In the genomic region with DNA sequence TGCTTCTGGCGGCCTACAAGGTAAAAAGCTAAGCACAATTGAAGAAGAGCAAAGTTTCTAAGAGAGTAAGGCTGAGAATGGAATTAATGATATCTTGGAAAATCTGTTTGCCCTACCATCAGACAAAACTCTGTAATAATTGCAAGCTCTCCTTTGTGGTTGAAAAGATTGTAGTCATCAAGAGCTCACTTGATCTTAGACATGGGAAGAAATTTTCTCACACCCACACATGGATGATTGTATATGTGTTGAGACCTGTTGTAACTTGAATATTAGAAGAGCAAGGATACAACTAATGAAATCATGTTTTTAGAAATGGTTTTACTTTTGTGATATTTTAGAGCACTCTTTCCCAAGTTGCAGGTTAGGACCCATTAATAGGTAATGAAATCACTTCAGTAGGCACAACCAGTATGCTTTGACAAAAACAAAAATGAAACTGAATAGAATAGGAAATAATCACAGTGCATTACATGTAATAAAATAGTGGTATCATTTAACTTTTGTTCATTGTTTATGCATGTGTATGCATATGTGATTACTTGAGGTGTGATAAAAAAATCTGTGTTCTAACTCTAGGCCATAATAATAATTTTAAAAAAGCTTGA, we compare ENCODE assay signal across 12 cellular contexts. TPM values are rescaled to one million over a fixed set of nuclear protein-coding genes. Genes with fewer than 3 reads are reported as not detected.
DNase-seq lines count a peak whose midpoint lies in the region; ATAC-seq, FAIRE-seq and TF ChIP-seq lines count a peak whose summit lies in the region.
"Had no signal": no experiment of that assay in that cellular context is flagged by ENCODE, and none has a peak within 500 bp of the region (broad histone marks: within the 10 kb centered on the region; RNA-seq: fewer than 3 reads in every experiment).

No MANE protein-coding gene starts in this region.

- peak; percentile 79 for FAIRE-seq in astrocyte (lab: Jason Lieb, UNC)

- H2AFZ ChIP-seq in astrocyte (ENCODE audit: low read depth, low read length), result no peak overlapping the region

- DNase-seq in astrocyte (ENCODE audit: low read depth), result peak; percentile 95
- DNase-seq in type B pancreatic cell (ENCODE audit: extremely low spot score, unreplicated experiment), result no peak
- DNase-seq in DMS53 (lab: John Stamatoyannopoulos, UW), result no peak
- DNase-seq in NCI-H748 (lab: John Stamatoyannopoulos, UW; ENCODE audit: unreplicated experiment), result no peak
- DNase-seq: activated CD4-positive, alpha-beta T cell treated with anti-CD3 and anti-CD28 coated beads, Interleukin-2, amount 50 U/mL, for 48 hours; colonic mucosa; mesendoderm; NCI-H82 had no signal

- H3K27ac ChIP-seq in astrocyte (ENCODE audit: low read depth, low read length), result peak overlapping the region; percentile 94

- no peaks in the 10 kb centered on the region for H3K36me3 ChIP-seq in astrocyte (ENCODE audit: insufficient read depth, low read length)
- H3K36me3 ChIP-seq: colonic mucosa had no signal

- peaks cover 93% of the 10 kb centered on the region for H3K79me2 ChIP-seq in astrocyte (ENCODE audit: insufficient read depth, low read length)

- H3K9me3 Mint-ChIP-seq in astrocyte (ENCODE audit: unreplicated experiment) (no peaks in the 10 kb centered on the region), nephron (no peaks in the 10 kb centered on the region), type B pancreatic cell (no peaks in the 10 kb centered on the region)

- H3K4me1 Mint-ChIP-seq in astrocyte (ENCODE audit: low read depth, unreplicated experiment), result peaks cover 66% of the 10 kb centered on the region
- peaks cover 3% of the 10 kb centered on the region for H3K4me1 Mint-ChIP-seq in nephron
- H3K4me1 Mint-ChIP-seq in type B pancreatic cell (ENCODE audit: unreplicated experiment), result peaks cover 13% of the 10 kb centered on the region

- H3K27me3 Mint-ChIP-seq in astrocyte (ENCODE audit: low read depth, unreplicated experiment), result no peaks in the 10 kb centered on the region
- no peaks in the 10 kb centered on the region for H3K27me3 Mint-ChIP-seq in nephron (ENCODE audit: low read depth)
- no peaks in the 10 kb centered on the region for H3K27me3 Mint-ChIP-seq in type B pancreatic cell

- no peaks in the 10 kb centered on the region for H4K20me1 ChIP-seq in astrocyte (ENCODE audit: insufficient read depth, low read length)

- H3K9ac ChIP-seq in astrocyte (ENCODE audit: low read length), result peak overlapping the region; percentile 69

- peaks cover 66% of the 10 kb centered on the region for H3K4me1 ChIP-seq in astrocyte (ENCODE audit: insufficient read depth, low read length)

- H3K27ac Mint-ChIP-seq in astrocyte (ENCODE audit: unreplicated experiment) (peak overlapping the region; percentile 99), nephron (peak overlapping the region in 2 of 3 experiments; percentile 19 to 67), type B pancreatic cell (no peak overlapping the region)

- peak overlapping the region; percentile 24 for H3K4me3 ChIP-seq in astrocyte (ENCODE audit: insufficient read depth, low read depth, low read length)
- H3K4me3 ChIP-seq: colonic mucosa had no signal

- H3K4me2 ChIP-seq in astrocyte (ENCODE audit: low read length), result peak overlapping the region; percentile 75

- ATAC-seq in GM18858 (IDR thresholded peaks at IDR 0.05; ENCODE audit: unreplicated experiment) (peak; percentile 40), HG02610 (IDR thresholded peaks at IDR 0.05; ENCODE audit: unreplicated experiment) (peak; percentile 46), HG02970 (IDR thresholded peaks at IDR 0.05; ENCODE audit: low FRiP score, unreplicated experiment) (no peak)

- H3K36me3 Mint-ChIP-seq in astrocyte (ENCODE audit: low read depth, unreplicated experiment) (peaks cover 2% of the 10 kb centered on the region), nephron (ENCODE audit: low read depth) (no peaks in the 10 kb centered on the region), type B pancreatic cell (no peaks in the 10 kb centered on the region)

- TF ChIP-seq CTCF in astrocyte (IDR thresholded peaks at IDR 0.05; ENCODE audit: insufficient read depth, low read depth, low read length), result no peak
- no peak for TF ChIP-seq CTCF in nephron (IDR thresholded peaks at IDR 0.05; ENCODE audit: unreplicated experiment in 3 of 3)
- TF ChIP-seq CTCF in type B pancreatic cell (conservative IDR thresholded peaks at IDR 0.05), result no peak

- no peaks in the 10 kb centered on the region for H3K9me3 ChIP-seq in astrocyte (ENCODE audit: insufficient read depth, low read depth, low read length)
- H3K9me3 ChIP-seq: colonic mucosa had no signal

- peak overlapping the region; percentile 70 for H3K4me3 Mint-ChIP-seq in astrocyte (ENCODE audit: unreplicated experiment)
- no peak overlapping the region for H3K4me3 Mint-ChIP-seq in nephron
- H3K4me3 Mint-ChIP-seq in type B pancreatic cell, result no peak overlapping the region

- no peaks in the 10 kb centered on the region for H3K27me3 ChIP-seq in astrocyte (ENCODE audit: insufficient read depth, low read length)
- H3K27me3 ChIP-seq: colonic mucosa had no signal

RNA-seq across cellular contexts. Expression of a gene that starts 14.0 kb away (rescaled TPM):
- total RNA-seq in astrocyte (36.8 and 44.9 TPM in 2 replicates), type B pancreatic cell (ENCODE audit: low replicate concordance) (9.0 and 15.0 TPM in 2 replicates)
